ENCODE assay signal across 1 cellular context in the genomic region with DNA sequence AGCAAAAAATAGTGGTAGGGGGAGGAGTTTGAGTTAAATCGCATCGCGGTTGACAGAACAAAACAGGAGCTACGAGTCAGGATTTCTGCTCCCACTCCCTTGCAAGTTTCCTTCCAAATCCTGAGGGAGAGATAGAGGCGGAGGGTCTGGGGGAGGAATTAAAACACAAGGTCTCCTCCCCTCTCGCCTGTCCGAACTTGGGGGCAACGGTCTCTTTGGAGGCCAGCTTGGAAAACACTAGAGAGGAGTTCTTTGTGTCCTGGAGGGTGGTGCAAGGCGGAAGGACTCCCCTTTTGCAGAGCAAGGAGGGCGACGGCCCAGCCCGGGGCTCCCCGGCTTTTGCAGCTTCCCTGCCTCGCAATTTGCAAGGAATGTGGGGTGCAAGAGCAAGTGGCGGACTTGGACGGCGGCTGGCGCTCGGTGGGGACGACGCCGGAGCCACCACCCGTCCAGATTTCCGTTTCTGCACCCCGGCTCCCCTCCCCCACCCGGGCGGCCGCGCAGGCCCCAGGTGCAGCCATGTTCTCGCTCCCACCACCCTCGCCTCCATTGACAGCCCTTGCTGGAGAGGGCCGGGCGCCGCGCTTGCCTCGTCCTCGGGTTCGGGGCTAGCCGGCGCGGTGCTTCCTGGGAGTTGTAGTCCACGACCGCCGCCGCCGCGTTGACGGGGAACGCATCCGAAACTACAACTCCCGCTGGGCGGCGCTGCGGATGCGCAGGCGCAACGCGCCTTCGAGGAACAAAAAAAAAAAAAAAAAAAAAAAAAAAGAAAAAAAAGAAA.
TF ChIP-seq lines count a peak whose summit lies in the region.

No MANE protein-coding gene starts in this region.

TF ChIP-seq in WTC11, 78 proteins besides CTCF, POLR2A, EP300 and RAD21 (continued from another document):
- peak; percentile 45; the same call in 1 of the 2 replicates for TF ChIP-seq ELF4 (CRISPR knock-in tag; IDR thresholded peaks at IDR 0.05; ENCODE audit: low read depth)
- peak; percentile 36; the same call in 1 of the 2 replicates for TF ChIP-seq NFE2L1 (CRISPR knock-in tag; IDR thresholded peaks at IDR 0.05)
- peak; percentile 51; the same call in 1 of the 2 replicates for TF ChIP-seq MYBL2 (CRISPR knock-in tag; IDR thresholded peaks at IDR 0.05)
- 0 out of 2 replicates have a peak, but pooled peaks have one; percentile 32 for TF ChIP-seq SMAD3 (CRISPR knock-in tag; IDR thresholded peaks at IDR 0.05; ENCODE audit: borderline replicate concordance)
- TF ChIP-seq TCF7 (CRISPR knock-in tag; IDR thresholded peaks at IDR 0.05; ENCODE audit: low read depth): no peak
- no peak for TF ChIP-seq ZNF317 (CRISPR knock-in tag; IDR thresholded peaks at IDR 0.05; ENCODE audit: borderline replicate concordance, low read depth)
- TF ChIP-seq, protein P1, sequence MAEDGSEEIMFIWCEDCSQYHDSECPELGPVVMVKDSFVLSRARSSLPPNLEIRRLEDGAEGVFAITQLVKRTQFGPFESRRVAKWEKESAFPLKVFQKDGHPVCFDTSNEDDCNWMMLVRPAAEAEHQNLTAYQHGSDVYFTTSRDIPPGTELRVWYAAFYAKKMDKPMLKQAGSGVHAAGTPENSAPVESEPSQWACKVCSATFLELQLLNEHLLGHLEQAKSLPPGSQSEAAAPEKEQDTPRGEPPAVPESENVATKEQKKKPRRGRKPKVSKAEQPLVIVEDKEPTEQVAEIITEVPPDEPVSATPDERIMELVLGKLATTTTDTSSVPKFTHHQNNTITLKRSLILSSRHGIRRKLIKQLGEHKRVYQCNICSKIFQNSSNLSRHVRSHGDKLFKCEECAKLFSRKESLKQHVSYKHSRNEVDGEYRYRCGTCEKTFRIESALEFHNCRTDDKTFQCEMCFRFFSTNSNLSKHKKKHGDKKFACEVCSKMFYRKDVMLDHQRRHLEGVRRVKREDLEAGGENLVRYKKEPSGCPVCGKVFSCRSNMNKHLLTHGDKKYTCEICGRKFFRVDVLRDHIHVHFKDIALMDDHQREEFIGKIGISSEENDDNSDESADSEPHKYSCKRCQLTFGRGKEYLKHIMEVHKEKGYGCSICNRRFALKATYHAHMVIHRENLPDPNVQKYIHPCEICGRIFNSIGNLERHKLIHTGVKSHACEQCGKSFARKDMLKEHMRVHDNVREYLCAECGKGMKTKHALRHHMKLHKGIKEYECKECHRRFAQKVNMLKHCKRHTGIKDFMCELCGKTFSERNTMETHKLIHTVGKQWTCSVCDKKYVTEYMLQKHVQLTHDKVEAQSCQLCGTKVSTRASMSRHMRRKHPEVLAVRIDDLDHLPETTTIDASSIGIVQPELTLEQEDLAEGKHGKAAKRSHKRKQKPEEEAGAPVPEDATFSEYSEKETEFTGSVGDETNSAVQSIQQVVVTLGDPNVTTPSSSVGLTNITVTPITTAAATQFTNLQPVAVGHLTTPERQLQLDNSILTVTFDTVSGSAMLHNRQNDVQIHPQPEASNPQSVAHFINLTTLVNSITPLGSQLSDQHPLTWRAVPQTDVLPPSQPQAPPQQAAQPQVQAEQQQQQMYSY (CRISPR knock-in tag; IDR thresholded peaks at IDR 0.05): peak; percentile 53; the same call in 1 of the 2 replicates
- peak; percentile 77 for TF ChIP-seq NFATC4 (CRISPR knock-in tag; IDR thresholded peaks at IDR 0.05)
- TF ChIP-seq, protein P2, sequence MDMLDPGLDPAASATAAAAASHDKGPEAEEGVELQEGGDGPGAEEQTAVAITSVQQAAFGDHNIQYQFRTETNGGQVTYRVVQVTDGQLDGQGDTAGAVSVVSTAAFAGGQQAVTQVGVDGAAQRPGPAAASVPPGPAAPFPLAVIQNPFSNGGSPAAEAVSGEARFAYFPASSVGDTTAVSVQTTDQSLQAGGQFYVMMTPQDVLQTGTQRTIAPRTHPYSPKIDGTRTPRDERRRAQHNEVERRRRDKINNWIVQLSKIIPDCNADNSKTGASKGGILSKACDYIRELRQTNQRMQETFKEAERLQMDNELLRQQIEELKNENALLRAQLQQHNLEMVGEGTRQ (CRISPR knock-in tag; IDR thresholded peaks at IDR 0.05): no peak; the same call in 1 of the 2 replicates
- TF ChIP-seq, protein P3, sequence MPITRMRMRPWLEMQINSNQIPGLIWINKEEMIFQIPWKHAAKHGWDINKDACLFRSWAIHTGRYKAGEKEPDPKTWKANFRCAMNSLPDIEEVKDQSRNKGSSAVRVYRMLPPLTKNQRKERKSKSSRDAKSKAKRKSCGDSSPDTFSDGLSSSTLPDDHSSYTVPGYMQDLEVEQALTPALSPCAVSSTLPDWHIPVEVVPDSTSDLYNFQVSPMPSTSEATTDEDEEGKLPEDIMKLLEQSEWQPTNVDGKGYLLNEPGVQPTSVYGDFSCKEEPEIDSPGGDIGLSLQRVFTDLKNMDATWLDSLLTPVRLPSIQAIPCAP (CRISPR knock-in tag; IDR thresholded peaks at IDR 0.05): peak; percentile 11; the same call in 1 of the 2 replicates
- TF ChIP-seq, protein P4, sequence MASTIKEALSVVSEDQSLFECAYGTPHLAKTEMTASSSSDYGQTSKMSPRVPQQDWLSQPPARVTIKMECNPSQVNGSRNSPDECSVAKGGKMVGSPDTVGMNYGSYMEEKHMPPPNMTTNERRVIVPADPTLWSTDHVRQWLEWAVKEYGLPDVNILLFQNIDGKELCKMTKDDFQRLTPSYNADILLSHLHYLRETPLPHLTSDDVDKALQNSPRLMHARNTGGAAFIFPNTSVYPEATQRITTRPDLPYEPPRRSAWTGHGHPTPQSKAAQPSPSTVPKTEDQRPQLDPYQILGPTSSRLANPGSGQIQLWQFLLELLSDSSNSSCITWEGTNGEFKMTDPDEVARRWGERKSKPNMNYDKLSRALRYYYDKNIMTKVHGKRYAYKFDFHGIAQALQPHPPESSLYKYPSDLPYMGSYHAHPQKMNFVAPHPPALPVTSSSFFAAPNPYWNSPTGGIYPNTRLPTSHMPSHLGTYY (CRISPR knock-in tag; IDR thresholded peaks at IDR 0.05): no peak
- TF ChIP-seq JAZF1 (CRISPR knock-in tag; IDR thresholded peaks at IDR 0.05): no peak
